ENCODE assay signal across 9 cellular contexts in genomic region chr14:94969766-94970165, GRCh38.
"Had no signal": no experiment of that assay in that cellular context is flagged by ENCODE, and none has a peak within 500 bp of the region (broad histone marks: within the 10 kb centered on the region; RNA-seq: fewer than 3 reads in every experiment).

No MANE protein-coding gene starts in this region.

- H3K4me1 ChIP-seq: HAP-1 had no signal

- ATAC-seq: HCT116, HepG2 had no signal

- H3K4me3 ChIP-seq: GM23248, HAP-1 had no signal

- DNase-seq: GM23248, GOT3, H7, HFFc6, KBM-7 had no signal

- H3K36me3 ChIP-seq: HAP-1 had no signal

- H3K27ac ChIP-seq: GM23248, HL-60 had no signal

- H2AFZ ChIP-seq: GM23248 had no signal

- H3K9ac ChIP-seq: GM23248 had no signal

- H3K9me3 ChIP-seq: HAP-1 had no signal
